ENCODE assay signal across 8 cellular contexts in the genomic region with DNA sequence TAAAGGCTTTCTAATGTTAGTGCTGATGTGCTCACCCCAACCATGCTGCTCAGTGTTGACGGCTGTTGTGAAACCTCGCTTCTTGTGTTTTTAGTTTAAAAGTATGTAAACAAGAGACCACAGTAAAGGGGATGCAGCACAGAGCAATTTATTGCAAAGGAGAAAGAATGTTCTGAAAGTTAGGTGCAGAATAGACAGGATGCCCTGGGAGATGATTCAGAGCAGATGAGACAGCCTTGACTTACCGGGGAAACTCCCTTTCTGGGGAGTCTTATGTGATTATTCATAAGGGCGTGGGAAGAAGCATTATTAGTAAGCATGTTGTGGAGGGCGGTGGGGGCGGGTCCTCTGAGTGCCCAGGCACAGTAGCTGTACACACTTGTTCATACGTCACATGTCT. TPM values are rescaled to one million over a fixed set of nuclear protein-coding genes. Genes with fewer than 3 reads are reported as not detected.
DNase-seq lines count a peak whose midpoint lies in the region; ATAC-seq and TF ChIP-seq lines count a peak whose summit lies in the region.

No MANE protein-coding gene starts in this region.

- H3K4me3 ChIP-seq in GM12864 (ENCODE audit: low read depth, low read length): no peak overlapping the region
- no peak overlapping the region for H3K4me3 ChIP-seq in choroid plexus epithelial cell (ENCODE audit: low read depth, low read length)

- TF ChIP-seq CTCF in GM12864 (IDR thresholded peaks at IDR 0.05; ENCODE audit: low read depth, low read length, missing control alignments) (no peak), choroid plexus epithelial cell (conservative IDR thresholded peaks at IDR 0.05; ENCODE audit: low read depth, low read length) (no peak)
- TF ChIP-seq CTCF in CD4-positive, alpha-beta T cell (IDR thresholded peaks at IDR 0.05): no peak

- intact Hi-C loops in CD4-positive, alpha-beta T cell (cut with DNase I, micrococcal nuclease): no loop called here

- no peak overlapping the region for H3K27ac ChIP-seq in CD4-positive, alpha-beta T cell (ENCODE audit: low read depth, low read length)

- no peak overlapping the region for H3K27ac Mint-ChIP-seq in CD4-positive, alpha-beta T cell

- POLR2A ChIA-PET in CD4-positive, alpha-beta T cell (lab: Charles Lee): no interaction called here

- H3K4me1 Mint-ChIP-seq in CD4-positive, alpha-beta T cell (ENCODE audit: low read depth): no peaks in the 10 kb centered on the region

- no peak overlapping the region for H3K4me3 Mint-ChIP-seq in CD4-positive, alpha-beta T cell

- no peaks in the 10 kb centered on the region for H3K27me3 Mint-ChIP-seq in CD4-positive, alpha-beta T cell

- CTCF ChIA-PET in CD4-positive, alpha-beta T cell (lab: Charles Lee): no interaction called here

- peak; percentile 38 for DNase-seq in GM12864 (ENCODE audit: low read depth)
- peak; percentile 61 for DNase-seq in LoVo (ENCODE audit: low spot score)
- peak; percentile 98 for DNase-seq in choroid plexus epithelial cell (ENCODE audit: low read depth)
- DNase-seq in stimulated activated CD4-positive, alpha-beta T cell treated with anti-CD3 and anti-CD28 coated beads, Interleukin-15, amount 100 ng/mL, for 24 hours: peak; percentile 73
- no peak for DNase-seq in NCI-H128 (lab: John Stamatoyannopoulos, UW; ENCODE audit: unreplicated experiment)
- no peak for DNase-seq in amygdala (lab: John Stamatoyannopoulos, UW)
- DNase-seq in CD4-positive, alpha-beta T cell: no peak
- no peak for DNase-seq in DMS153 (lab: John Stamatoyannopoulos, UW)

- H3K27me3 ChIP-seq in CD4-positive, alpha-beta T cell (ENCODE audit: control insufficient read depth, insufficient read depth, low read length): no peaks in the 10 kb centered on the region

- H3K9me3 Mint-ChIP-seq in CD4-positive, alpha-beta T cell: no peaks in the 10 kb centered on the region

- H3K36me3 Mint-ChIP-seq in CD4-positive, alpha-beta T cell (ENCODE audit: low read depth): no peaks in the 10 kb centered on the region

- no peaks in the 10 kb centered on the region for H3K9me3 ChIP-seq in CD4-positive, alpha-beta T cell (ENCODE audit: control insufficient read depth, low read length)

- no peak for ATAC-seq in CD4-positive, alpha-beta T cell (ENCODE audit: poor library complexity)

RNA-seq across cellular contexts. Expression of gene EVC, which starts 47.7 kb away (rescaled TPM):
- 1 to 10 TPM in 1 of 2 experiments, under 1 TPM in 1; 0.70 to 1.5 TPM for total RNA-seq in CD4-positive, alpha-beta T cell

RNA-seq across cellular contexts. Expression of gene EVC2, which starts 50.4 kb away (rescaled TPM):
- 1 to 10 TPM; 1.1 to 1.3 TPM for total RNA-seq in CD4-positive, alpha-beta T cell

Comparison
In these comparisons a context has a peak if more than half of its experiments do, and no peak if none do; other contexts are left out.
1. DNase-seq: peak in GM12864 (single experiment), LoVo (single experiment), choroid plexus epithelial cell (single experiment) and stimulated activated CD4-positive, alpha-beta T cell treated with anti-CD3 and anti-CD28 coated beads, Interleukin-15, amount 100 ng/mL, for 24 hours (single experiment); none in NCI-H128 (single experiment), amygdala (0 of 56), CD4-positive, alpha-beta T cell (0 of 10) and DMS153 (single experiment).